In genomic region chr22:22974795-22975580, GRCh38 we compare ENCODE assay signal across 15 cellular contexts.
"Had no signal": no experiment of that assay in that cellular context is flagged by ENCODE, and none has a peak within 500 bp of the region (broad histone marks: within the 10 kb centered on the region; RNA-seq: fewer than 3 reads in every experiment).

No MANE protein-coding gene starts in this region.

- H3K36me3 ChIP-seq: brain microvascular endothelial cell, esophagus squamous epithelium, left ventricle myocardium inferior, neutrophil had no signal

- H3K9me3 Mint-ChIP-seq: stimulated activated effector memory CD8-positive, alpha-beta T cell treated with anti-CD3 and anti-CD28 coated beads, Interleukin-12 subunit alpha, Interleukin-12 subunit beta, amount 100 ng/mL, for 72 hours had no signal

- H3K4me3 ChIP-seq: esophagus squamous epithelium, hepatocyte, left ventricle myocardium inferior had no signal

- H3K36me3 Mint-ChIP-seq: stimulated activated effector memory CD8-positive, alpha-beta T cell treated with anti-CD3 and anti-CD28 coated beads, Interleukin-12 subunit alpha, Interleukin-12 subunit beta, amount 100 ng/mL, for 72 hours had no signal

- H3K27ac ChIP-seq: brain microvascular endothelial cell, esophagus squamous epithelium, hepatocyte, left ventricle myocardium inferior, neutrophil had no signal

- ATAC-seq: naive thymus-derived CD8-positive, alpha-beta T cell; stimulated activated effector memory CD8-positive, alpha-beta T cell treated with anti-CD3 and anti-CD28 coated beads, Interleukin-12 subunit alpha, Interleukin-12 subunit beta, amount 100 ng/mL, for 72 hours had no signal

- H3K4me3 Mint-ChIP-seq: naive thymus-derived CD8-positive, alpha-beta T cell; stimulated activated effector memory CD8-positive, alpha-beta T cell treated with anti-CD3 and anti-CD28 coated beads, Interleukin-12 subunit alpha, Interleukin-12 subunit beta, amount 100 ng/mL, for 72 hours had no signal

- H3K4me1 Mint-ChIP-seq: naive thymus-derived CD8-positive, alpha-beta T cell; stimulated activated effector memory CD8-positive, alpha-beta T cell treated with anti-CD3 and anti-CD28 coated beads, Interleukin-12 subunit alpha, Interleukin-12 subunit beta, amount 100 ng/mL, for 72 hours had no signal

- H3K27me3 ChIP-seq: hepatocyte had no signal

- DNase-seq: activated CD4-positive, alpha-beta T cell treated with anti-CD3 and anti-CD28 coated beads for 1 hour; activated CD4-positive, alpha-beta T cell treated with anti-CD3 and anti-CD28 coated beads, Interleukin-2, amount 50 U/mL, for 4 hours; activated naive CD4-positive, alpha-beta T cell treated with Interleukin-2 at 50 U/mL for 16 hours; activated T-cell treated with anti-CD3 and anti-CD28 coated beads for 4 hours; anterior cingulate cortex; brain microvascular endothelial cell; effector CD8-positive, alpha-beta T cell; esophagus squamous epithelium; kidney; left ventricle myocardium inferior; mesenchymal stem cell; naive thymus-derived CD8-positive, alpha-beta T cell had no signal

- H3K9me3 ChIP-seq: neutrophil had no signal

- H3K4me1 ChIP-seq: esophagus squamous epithelium, left ventricle myocardium inferior had no signal

- H3K27ac Mint-ChIP-seq: naive thymus-derived CD8-positive, alpha-beta T cell; stimulated activated effector memory CD8-positive, alpha-beta T cell treated with anti-CD3 and anti-CD28 coated beads, Interleukin-12 subunit alpha, Interleukin-12 subunit beta, amount 100 ng/mL, for 72 hours had no signal
